ENCODE assay signal across 16 cellular contexts in the genomic region with DNA sequence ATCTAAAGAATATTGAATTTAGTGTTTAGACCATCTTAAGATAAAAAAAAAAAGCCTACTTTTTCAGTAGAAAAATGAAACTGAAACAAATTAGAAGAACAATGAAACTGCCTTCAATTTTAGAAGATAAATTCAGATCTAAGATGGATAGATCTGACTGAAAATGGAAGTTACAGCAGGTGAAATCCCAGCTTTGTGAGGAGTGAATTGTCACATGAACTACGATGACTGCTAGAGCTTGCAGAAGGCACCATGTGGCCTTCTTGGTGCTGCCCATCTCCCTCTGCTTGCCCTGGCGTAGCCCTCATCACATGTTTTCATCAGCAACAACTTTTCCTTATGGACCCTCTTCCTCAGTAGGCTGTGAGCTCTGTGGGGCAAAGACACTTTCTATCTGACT. TPM values are rescaled to one million over a fixed set of nuclear protein-coding genes. Genes with fewer than 3 reads are reported as not detected.
DNase-seq lines count a peak whose midpoint lies in the region; ATAC-seq and TF ChIP-seq lines count a peak whose summit lies in the region.
"Had no signal": no experiment of that assay in that cellular context is flagged by ENCODE, and none has a peak within 500 bp of the region (broad histone marks: within the 10 kb centered on the region; RNA-seq: fewer than 3 reads in every experiment).

No MANE protein-coding gene starts in this region.

- H3K27me3 Mint-ChIP-seq in activated naive CD8-positive, alpha-beta T cell treated with anti-CD3 and anti-CD28 coated beads for 36 hours, result no peaks in the 10 kb centered on the region
- H3K27me3 Mint-ChIP-seq in activated naive CD8-positive, alpha-beta T cell treated with anti-CD3 and anti-CD28 coated beads, Interleukin-2, amount 50 U/mL, for 24 hours, result no peaks in the 10 kb centered on the region
- peaks cover 0 to 2% (median 0%) of the 10 kb centered on the region in 3 donors for H3K27me3 Mint-ChIP-seq in CD14-positive monocyte (ENCODE audit: low read depth in 3 of 3)

- H3K36me3 Mint-ChIP-seq in activated naive CD8-positive, alpha-beta T cell treated with anti-CD3 and anti-CD28 coated beads for 36 hours, result no peaks in the 10 kb centered on the region
- H3K36me3 Mint-ChIP-seq in activated naive CD8-positive, alpha-beta T cell treated with anti-CD3 and anti-CD28 coated beads, Interleukin-2, amount 50 U/mL, for 24 hours (ENCODE audit: low read depth), result no peaks in the 10 kb centered on the region
- H3K36me3 Mint-ChIP-seq in CD14-positive monocyte, result no peaks in the 10 kb centered on the region

- H3K4me1 Mint-ChIP-seq in activated naive CD8-positive, alpha-beta T cell treated with anti-CD3 and anti-CD28 coated beads for 36 hours, result peaks cover 21% of the 10 kb centered on the region
- H3K4me1 Mint-ChIP-seq in activated naive CD8-positive, alpha-beta T cell treated with anti-CD3 and anti-CD28 coated beads, Interleukin-2, amount 50 U/mL, for 24 hours, result peaks cover 15% of the 10 kb centered on the region
- H3K4me1 Mint-ChIP-seq in CD14-positive monocyte, result no peaks in the 10 kb centered on the region
- H3K4me1 Mint-ChIP-seq: nephron progenitor cell had no signal

- H3K27ac Mint-ChIP-seq in activated naive CD8-positive, alpha-beta T cell treated with anti-CD3 and anti-CD28 coated beads for 36 hours, result peak overlapping the region; percentile 69
- H3K27ac Mint-ChIP-seq in activated naive CD8-positive, alpha-beta T cell treated with anti-CD3 and anti-CD28 coated beads, Interleukin-2, amount 50 U/mL, for 24 hours, result no peak overlapping the region
- no peak overlapping the region for H3K27ac Mint-ChIP-seq in CD14-positive monocyte
- H3K27ac Mint-ChIP-seq: nephron progenitor cell had no signal

- peak overlapping the region; percentile 69 for H2AFZ ChIP-seq in OCI-LY3 (ENCODE audit: low read depth, low read length)

- no peaks in the 10 kb centered on the region for H3K9me3 Mint-ChIP-seq in activated naive CD8-positive, alpha-beta T cell treated with anti-CD3 and anti-CD28 coated beads for 36 hours
- no peaks in the 10 kb centered on the region for H3K9me3 Mint-ChIP-seq in activated naive CD8-positive, alpha-beta T cell treated with anti-CD3 and anti-CD28 coated beads, Interleukin-2, amount 50 U/mL, for 24 hours
- peaks cover 0 to 4% (median 2%) of the 10 kb centered on the region in 7 donors for H3K9me3 Mint-ChIP-seq in CD14-positive monocyte
- H3K9me3 Mint-ChIP-seq: nephron progenitor cell had no signal

- H3K27me3 ChIP-seq in OCI-LY3 (ENCODE audit: low read depth, low read length), result no peaks in the 10 kb centered on the region
- H3K27me3 ChIP-seq: ascending aorta had no signal

- TF ChIP-seq CTCF in OCI-LY3 (IDR thresholded peaks at IDR 0.05; ENCODE audit: low read depth, low read length) (no peak), CD14-positive monocyte (IDR thresholded peaks at IDR 0.05) (no peak)

- H3K4me2 ChIP-seq in OCI-LY3 (ENCODE audit: low read length), result peak overlapping the region; percentile 49

- no peaks in the 10 kb centered on the region for H3K36me3 ChIP-seq in OCI-LY3 (replicated peaks; ENCODE audit: low read depth, low read length)
- H3K36me3 ChIP-seq: ascending aorta had no signal

- H3K27ac ChIP-seq in OCI-LY3 (ENCODE audit: low read length), result no peak overlapping the region
- H3K27ac ChIP-seq: ascending aorta, RWPE1 had no signal

- no peaks in the 10 kb centered on the region for H4K20me1 ChIP-seq in OCI-LY3 (ENCODE audit: insufficient read depth, low read length)

- intact Hi-C loops in CD14-positive monocyte (cut with micrococcal nuclease), result no loop called here

- H3K4me1 ChIP-seq in OCI-LY3 (ENCODE audit: low read length), result peaks cover 33% of the 10 kb centered on the region
- H3K4me1 ChIP-seq: ascending aorta had no signal

- peak overlapping the region; percentile 1 for H3K4me3 Mint-ChIP-seq in activated naive CD8-positive, alpha-beta T cell treated with anti-CD3 and anti-CD28 coated beads for 36 hours
- H3K4me3 Mint-ChIP-seq in activated naive CD8-positive, alpha-beta T cell treated with anti-CD3 and anti-CD28 coated beads, Interleukin-2, amount 50 U/mL, for 24 hours, result no peak overlapping the region
- no peak overlapping the region for H3K4me3 Mint-ChIP-seq in CD14-positive monocyte
- H3K4me3 Mint-ChIP-seq: nephron progenitor cell had no signal

- H3K9me3 ChIP-seq in OCI-LY3 (ENCODE audit: insufficient read depth, low read length), result no peaks in the 10 kb centered on the region
- H3K9me3 ChIP-seq: ascending aorta had no signal

- ATAC-seq in activated naive CD8-positive, alpha-beta T cell treated with anti-CD3 and anti-CD28 coated beads, Interleukin-2, amount 50 U/mL, for 24 hours, result no peak
- peak; percentile 86 for ATAC-seq in GM21717 (IDR thresholded peaks at IDR 0.05; ENCODE audit: unreplicated experiment)
- peak; percentile 23 for ATAC-seq in stimulated activated naive CD8-positive, alpha-beta T cell treated with anti-CD3 and anti-CD28 coated beads, Interleukin-15, Interleukin-2, amounts not matched to agents 100 U/mL and 50 U/mL, for 24 hours

- DNase-seq in activated naive CD8-positive, alpha-beta T cell treated with anti-CD3 and anti-CD28 coated beads for 36 hours, result peak; percentile 0
- no peak for DNase-seq in activated naive CD8-positive, alpha-beta T cell treated with anti-CD3 and anti-CD28 coated beads, Interleukin-2, amount 50 U/mL, for 24 hours
- DNase-seq in stimulated activated naive CD8-positive, alpha-beta T cell treated with anti-CD3 and anti-CD28 coated beads, Interleukin-15, Interleukin-2, amounts not matched to agents 100 U/mL and 50 U/mL, for 24 hours, result no peak
- DNase-seq in SKM-1 (lab: John Stamatoyannopoulos, UW; ENCODE audit: unreplicated experiment) (no peak), CD14-positive monocyte (ENCODE audit: low spot score) (no peak), midbrain (lab: John Stamatoyannopoulos, UW) (no peak)
- DNase-seq: DMS53, NCI-H146, NCI-H526 treated with DMSO at 0.1 percent for 48 hours, nephron progenitor cell, T-helper 9 cell had no signal

- 0 out of 2 replicates have a peak overlapping the region, but pooled peaks have one; percentile 8 for H3K4me3 ChIP-seq in OCI-LY3 (ENCODE audit: low read length)
- H3K4me3 ChIP-seq: ascending aorta had no signal

- H3K79me2 ChIP-seq in OCI-LY3 (ENCODE audit: low read length), result no peaks in the 10 kb centered on the region

- no peak overlapping the region for H3K9ac ChIP-seq in OCI-LY3 (ENCODE audit: low read length)

RNA-seq across cellular contexts. Expression of gene EMCN, which starts 51.4 kb away (rescaled TPM):
- not detected for total RNA-seq in activated naive CD8-positive, alpha-beta T cell treated with anti-CD3 and anti-CD28 coated beads for 36 hours
- not detected for polyA plus RNA-seq in CD14-positive monocyte
- total RNA-seq: fibroblast of lung had no signal
- polyA plus RNA-seq: fibroblast of lung had no signal
